ENCODE assay signal across 10 cellular contexts in genomic region chr14:93960108-93960475, GRCh38. TPM values are rescaled to one million over a fixed set of nuclear protein-coding genes. Genes with fewer than 3 reads are reported as not detected.
DNase-seq lines count a peak whose midpoint lies in the region; ATAC-seq and TF ChIP-seq lines count a peak whose summit lies in the region.
"Had no signal": no experiment of that assay in that cellular context is flagged by ENCODE, and none has a peak within 500 bp of the region (broad histone marks: within the 10 kb centered on the region; RNA-seq: fewer than 3 reads in every experiment).

No MANE protein-coding gene starts in this region.

- in situ Hi-C loops in Caki2 (cut with HindIII; ENCODE audit: low pct_unique_long_range_greater_than_20kb, low sequenced_read_pairs): no loop called here

- POLR2A ChIA-PET in activated naive CD8-positive, alpha-beta T cell treated with anti-CD3 and anti-CD28 coated beads, Interleukin-2, amount 10 ng/mL, durations not matched to agents 7 days and 5 days (lab: Charles Lee): interaction anchor here (1.8 to 9.9 kb wide), 3 partner anchors 13 to 52 kb away, joined by 5 to 190 read pairs (median 12); partner anchors contain the start of gene ASB2

- H3K27me3 ChIP-seq in OCI-LY1 (ENCODE audit: insufficient read depth, low read length): no peaks in the 10 kb centered on the region

- peak overlapping the region; percentile 88 for H3K9ac ChIP-seq in OCI-LY1 (ENCODE audit: low read length)

- no peaks in the 10 kb centered on the region for H4K20me1 ChIP-seq in OCI-LY1 (ENCODE audit: insufficient read depth, low read length)

- intact Hi-C loops in sciatic nerve (cut with DNase I): no loop called here

- peaks cover 7% of the 10 kb centered on the region for H3K36me3 Mint-ChIP-seq in activated naive CD8-positive, alpha-beta T cell treated with anti-CD3 and anti-CD28 coated beads, Interleukin-2, amount 10 ng/mL, durations not matched to agents 7 days and 5 days
- H3K36me3 Mint-ChIP-seq: brain had no signal

- H3K4me1 ChIP-seq in OCI-LY1 (ENCODE audit: insufficient read depth, low read length, severe bottlenecking): peaks cover 95% of the 10 kb centered on the region

- H3K9me3 Mint-ChIP-seq in activated naive CD8-positive, alpha-beta T cell treated with anti-CD3 and anti-CD28 coated beads, Interleukin-2, amount 10 ng/mL, durations not matched to agents 7 days and 5 days: no peaks in the 10 kb centered on the region

- H3K4me3 ChIP-seq in OCI-LY1 (ENCODE audit: low read depth, low read length, poor library complexity, severe bottlenecking): no peak overlapping the region

- TF ChIP-seq CTCF in OCI-LY1 (IDR thresholded peaks at IDR 0.05; ENCODE audit: low read length) (no peak), omental fat pad (IDR thresholded peaks at IDR 0.05) (no peak)

- H3K4me1 Mint-ChIP-seq in activated naive CD8-positive, alpha-beta T cell treated with anti-CD3 and anti-CD28 coated beads, Interleukin-2, amount 10 ng/mL, durations not matched to agents 7 days and 5 days: peaks cover 85% of the 10 kb centered on the region

- H3K36me3 ChIP-seq in OCI-LY1 (ENCODE audit: insufficient read depth, low read length): no peaks in the 10 kb centered on the region; the same call in 1 of the 2 replicates

- no peaks in the 10 kb centered on the region for H3K79me2 ChIP-seq in OCI-LY1 (ENCODE audit: insufficient read depth, low read length)

- no peak for ATAC-seq in activated naive CD8-positive, alpha-beta T cell treated with anti-CD3 and anti-CD28 coated beads, Interleukin-2, amount 10 ng/mL, durations not matched to agents 7 days and 5 days (ENCODE audit: low read depth)
- no peak for ATAC-seq in sciatic nerve
- ATAC-seq in HG02798 (IDR thresholded peaks at IDR 0.05; ENCODE audit: poor library complexity, unreplicated experiment): no peak
- no peak for ATAC-seq in omental fat pad (ENCODE audit: low FRiP score)
- no peak for ATAC-seq in HG02759 (IDR thresholded peaks at IDR 0.05; ENCODE audit: unreplicated experiment)

- peaks cover 12% of the 10 kb centered on the region; the same call in 1 of the 2 replicates for H3F3A ChIP-seq in OCI-LY1 (ENCODE audit: insufficient read depth, low read length)

- no peaks in the 10 kb centered on the region for H3K9me3 ChIP-seq in OCI-LY1 (ENCODE audit: low read length)

- no peaks in the 10 kb centered on the region for H3K9me2 ChIP-seq in OCI-LY1 (ENCODE audit: low read depth, low read length)

- H3K4me2 ChIP-seq in OCI-LY1 (ENCODE audit: low read length): peak overlapping the region; percentile 37; the same call in 1 of the 2 replicates

- no peak overlapping the region for H2AFZ ChIP-seq in OCI-LY1 (ENCODE audit: low read length)

- peak overlapping the region; percentile 100 for H3K27ac ChIP-seq in OCI-LY1 (ENCODE audit: low read depth, low read length, poor library complexity, severe bottlenecking)

- H3K27ac Mint-ChIP-seq in activated naive CD8-positive, alpha-beta T cell treated with anti-CD3 and anti-CD28 coated beads, Interleukin-2, amount 10 ng/mL, durations not matched to agents 7 days and 5 days: peak overlapping the region; percentile 91

- peak overlapping the region; percentile 74 for H3K4me3 Mint-ChIP-seq in activated naive CD8-positive, alpha-beta T cell treated with anti-CD3 and anti-CD28 coated beads, Interleukin-2, amount 10 ng/mL, durations not matched to agents 7 days and 5 days
- H3K4me3 Mint-ChIP-seq: brain had no signal

- H3K27me3 Mint-ChIP-seq in activated naive CD8-positive, alpha-beta T cell treated with anti-CD3 and anti-CD28 coated beads, Interleukin-2, amount 10 ng/mL, durations not matched to agents 7 days and 5 days: no peaks in the 10 kb centered on the region
- H3K27me3 Mint-ChIP-seq: brain had no signal

- DNase-seq in Caki2 (ENCODE audit: low read depth) (peak; percentile 59), renal cortical epithelial cell (ENCODE audit: low read depth) (peak; percentile 36), sciatic nerve (ENCODE audit: low spot score) (no peak), omental fat pad (ENCODE audit: low spot score) (no peak)
- DNase-seq in activated naive CD8-positive, alpha-beta T cell treated with anti-CD3 and anti-CD28 coated beads, Interleukin-2, amount 10 ng/mL, durations not matched to agents 7 days and 5 days: no peak
- DNase-seq: NCI-H2029 treated with DMSO at 0.1 percent for 48 hours had no signal

RNA-seq across cellular contexts. Expression of gene ASB2, which starts 16.3 kb away (rescaled TPM):
- 1.9 and 6.3 TPM in 2 replicates for total RNA-seq in Caki2 (2014; rRNA removed; shearing (Covaris generic); ENCODE audit: low replicate concordance)
- 10 to 100 TPM; 21.3 to 24.0 TPM for total RNA-seq in activated naive CD8-positive, alpha-beta T cell treated with anti-CD3 and anti-CD28 coated beads, Interleukin-2, amount 10 ng/mL, durations not matched to agents 7 days and 5 days
- total RNA-seq in renal cortical epithelial cell (0.05 and 0.35 TPM in 2 replicates), sciatic nerve (1.4 TPM), omental fat pad (1 to 10 TPM in 1 of 4 donors, under 1 TPM in 3; 0.36 to 2.4 (median 0.56) TPM)

RNA-seq across cellular contexts. Expression of gene FAM181A, which starts 32.9 kb away (rescaled TPM):
- not detected in 2 replicates for total RNA-seq in Caki2 (2014; rRNA removed; shearing (Covaris generic); ENCODE audit: low replicate concordance)
- not detected for total RNA-seq in activated naive CD8-positive, alpha-beta T cell treated with anti-CD3 and anti-CD28 coated beads, Interleukin-2, amount 10 ng/mL, durations not matched to agents 7 days and 5 days
- total RNA-seq in renal cortical epithelial cell (not detected in 2 replicates), sciatic nerve (not detected), omental fat pad (not detected)

RNA-seq across cellular contexts. Expression of gene CCDC197, which starts 37.0 kb away (rescaled TPM):
- not detected in 2 replicates for total RNA-seq in Caki2 (2014; rRNA removed; shearing (Covaris generic); ENCODE audit: low replicate concordance)
- under 1 TPM in 1 of 2 experiments, not detected in 1; 0.25 TPM for total RNA-seq in activated naive CD8-positive, alpha-beta T cell treated with anti-CD3 and anti-CD28 coated beads, Interleukin-2, amount 10 ng/mL, durations not matched to agents 7 days and 5 days
- total RNA-seq in renal cortical epithelial cell: not detected in 2 replicates
- not detected for total RNA-seq in sciatic nerve
- not detected for total RNA-seq in omental fat pad

Comparison
In these comparisons a context has a peak if more than half of its experiments do, and no peak if none do; other contexts are left out.
1. DNase-seq: peak in Caki2 (single experiment) and renal cortical epithelial cell (single experiment); none in activated naive CD8-positive, alpha-beta T cell treated with anti-CD3 and anti-CD28 coated beads, Interleukin-2, amount 10 ng/mL, durations not matched to agents 7 days and 5 days (single experiment), sciatic nerve (single experiment) and omental fat pad (single experiment).